8 cellular contexts compared by ENCODE assay signal in genomic region chr5:132411382-132411925, GRCh38. TPM values are rescaled to one million over a fixed set of nuclear protein-coding genes. Genes with fewer than 3 reads are reported as not detected.
DNase-seq lines count a peak whose midpoint lies in the region; ATAC-seq and TF ChIP-seq lines count a peak whose summit lies in the region.

No MANE protein-coding gene starts in this region.

- CTCF ChIA-PET in OCI-LY7 (lab: Charles Lee; ENCODE audit: unreplicated experiment), result interaction anchor here (0.6 to 1.8 kb wide), 7 partner anchors 9 to 89 kb away, joined by 3 to 9 read pairs (median 4); no protein-coding TSS in a partner anchor

- TF ChIP-seq POLR2A in breast epithelium (IDR thresholded peaks at IDR 0.05) (no peak), lower leg skin (IDR thresholded peaks at IDR 0.05) (no peak)

- peak overlapping the region; percentile 86 for H3K4me2 ChIP-seq in OCI-LY7 (ENCODE audit: low read length)

- no peaks in the 10 kb centered on the region for H4K20me1 ChIP-seq in OCI-LY7 (ENCODE audit: insufficient read depth, low read length)

- H3K9me2 ChIP-seq in OCI-LY7 (ENCODE audit: insufficient read depth, low read length), result no peaks in the 10 kb centered on the region

- no peaks in the 10 kb centered on the region for H3K27me3 ChIP-seq in breast epithelium
- H3K27me3 ChIP-seq in thoracic aorta (replicated peaks; ENCODE audit: insufficient read depth), result no peaks in the 10 kb centered on the region

- H3K4me1 ChIP-seq in OCI-LY7 (ENCODE audit: insufficient read depth, low read length, poor library complexity, severe bottlenecking) (peaks cover 71% of the 10 kb centered on the region), breast epithelium (peaks cover 0 to 21% of the 10 kb centered on the region in 2 donors), thoracic aorta (ENCODE audit: control insufficient read depth in 1 of 2, low read depth in 2 of 2) (peaks cover 53 to 76% of the 10 kb centered on the region in 2 donors)

- WGBS in lower leg skin, 2 donors, result 8 to 12% methylated on average over 7 of the region's 7 CpGs

- no peak for ATAC-seq in thoracic aorta (ENCODE audit: insufficient number of reproducible peaks, low FRiP score, low read depth)

- TF ChIP-seq CTCF in OCI-LY7 (conservative IDR thresholded peaks at IDR 0.05; ENCODE audit: low read length), result no peak
- TF ChIP-seq CTCF in breast epithelium (IDR thresholded peaks at IDR 0.05), result no peak
- no peak for TF ChIP-seq CTCF in lower leg skin (IDR thresholded peaks at IDR 0.05)
- no peak for TF ChIP-seq CTCF in thoracic aorta (IDR thresholded peaks at IDR 0.05)

- H3K9me3 ChIP-seq in OCI-LY7 (ENCODE audit: low read length) (peaks cover 9% of the 10 kb centered on the region; the same call in 1 of the 2 replicates), breast epithelium (no peaks in the 10 kb centered on the region), thoracic aorta (no peaks in the 10 kb centered on the region)

- POLR2A ChIA-PET in OCI-LY7 (lab: Charles Lee), result interaction anchor here (0.6 to 2.2 kb wide), 9 partner anchors 9 to 88 kb away, joined by 3 to 8 read pairs (median 6); partner anchors contain the start of gene IRF1

- peak overlapping the region; percentile 75 for H3K4me3 ChIP-seq in OCI-LY7 (ENCODE audit: low read depth, low read length, poor library complexity, severe bottlenecking)
- peak overlapping the region; percentile 66 to 82 (median 77) for H3K4me3 ChIP-seq in breast epithelium
- peak overlapping the region; percentile 70 for H3K4me3 ChIP-seq in lower leg skin (ENCODE audit: low read depth, poor library complexity, severe bottlenecking)
- peak overlapping the region; percentile 81 for H3K4me3 ChIP-seq in thoracic aorta

- no TSS peak for BruUV-seq in OCI-LY7 (replicated peaks; lab: Mats Ljungman, UMichigan)

- H3K27ac ChIP-seq in OCI-LY7 (ENCODE audit: low read depth, low read length, poor library complexity, severe bottlenecking) (peak overlapping the region; percentile 86), breast epithelium (peak overlapping the region; percentile 99), thoracic aorta (peak overlapping the region; percentile 91 to 97)

- DNase-seq in stimulated activated CD4-positive, alpha-beta T cell treated with anti-CD3 and anti-CD28 coated beads, Interleukin-2, amount 100 ng/mL, for 4 hours (ENCODE audit: low read depth), result peak; percentile 24
- no peak for DNase-seq in stimulated activated CD4-positive, alpha-beta T cell treated with anti-CD3 and anti-CD28 coated beads, Interleukin-2, amount 100 ng/mL, for 48 hours
- no peak for DNase-seq in OCI-LY7 (ENCODE audit: low spot score)
- DNase-seq in breast epithelium (ENCODE audit: low spot score in 2 of 2), result no peak
- no peak for DNase-seq in lower leg skin (ENCODE audit: low spot score in 2 of 2)
- no peak for DNase-seq in thoracic aorta (ENCODE audit: low spot score)
- no peak for DNase-seq in NCI-H1694 treated with DMSO at 0.1 percent for 48 hours (lab: John Stamatoyannopoulos, UW)
- no peak for DNase-seq in activated CD8-positive, alpha-beta memory T cell treated with anti-CD3 and anti-CD28 coated beads, Interleukin-2, amount 50 U/mL, for 48 hours

- peak overlapping the region; percentile 79 for H2AFZ ChIP-seq in OCI-LY7 (ENCODE audit: low read length)

- H3K36me3 ChIP-seq in OCI-LY7 (ENCODE audit: insufficient read depth, low read length) (no peaks in the 10 kb centered on the region), breast epithelium (no peaks in the 10 kb centered on the region), thoracic aorta (no peaks in the 10 kb centered on the region)

- intact Hi-C loops in OCI-LY7 (cut with micrococcal nuclease; ENCODE audit: unreplicated experiment) (no loop called here), breast epithelium (cut with DNase I; ENCODE audit: low total_unique reads) (no loop called here), lower leg skin (cut with DNase I; ENCODE audit: low total_unique reads) (no loop called here)

- peaks cover 11% of the 10 kb centered on the region; the same call in 1 of the 2 replicates for H3K79me2 ChIP-seq in OCI-LY7 (ENCODE audit: insufficient read depth, low read depth, low read length)

RNA-seq across cellular contexts. Expression of gene SLC22A5, which starts 41.9 kb away (rescaled TPM):
- 0.88 TPM in 1 of 2 replicates, not detected in the other for total RNA-seq in OCI-LY7 (2014; rRNA removed; shearing (Covaris generic))
- 0.18 and 0.36 TPM in 2 replicates for total RNA-seq in OCI-LY7 (2022)
- 10 to 100 TPM in 2 of 3 donors, 1 to 10 TPM in 1; 6.6 to 31.5 (median 23.3) TPM for total RNA-seq in breast epithelium
- 10 to 100 TPM; 13.2 to 25.4 (median 15.7) TPM for total RNA-seq in lower leg skin
- total RNA-seq in thoracic aorta, result 10 to 100 TPM; 24.9 to 30.8 TPM

Comparison
In these comparisons a context has a peak if more than half of its experiments do, and no peak if none do; other contexts are left out.
1. RNA of gene SLC22A5, which starts 41.9 kb away (total RNA-seq): 24.9 to 30.8 TPM in thoracic aorta, 6.6 to 31.5 TPM in breast epithelium and 13.2 to 25.4 TPM in lower leg skin; 0.18 to 0.88 TPM in OCI-LY7; every median in the first group is over 4 times any median in the second.
2. Peak in every context shown above with its lines, with median percentiles within 50 percentile points of each other: H3K27ac ChIP-seq and H3K4me3 ChIP-seq.